1 cellular context compared by ENCODE assay signal in the genomic region with DNA sequence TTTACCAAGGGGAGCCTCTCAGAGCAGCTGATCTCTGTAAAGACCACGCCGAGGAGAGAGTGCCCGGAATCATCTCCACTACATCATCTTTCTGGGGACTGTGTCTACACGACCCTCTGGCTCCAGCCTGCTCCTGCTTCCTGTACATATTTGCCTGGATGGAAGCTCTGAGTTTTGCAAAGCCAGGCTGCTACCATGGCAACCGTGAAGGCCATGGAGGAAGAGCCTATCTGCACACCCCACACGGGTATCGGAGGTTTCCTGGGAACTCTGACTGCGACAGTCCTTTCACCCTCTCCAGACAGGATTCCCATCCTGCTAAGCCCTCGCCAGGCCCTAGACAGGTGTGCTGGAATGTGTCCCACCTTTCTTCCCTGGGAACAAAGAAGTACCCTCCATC.
TF ChIP-seq lines count a peak whose summit lies in the region.

No MANE protein-coding gene starts in this region.

TF ChIP-seq in K562, 482 proteins besides CTCF, POLR2A, EP300 and RAD21:
- peak; percentile 68; the same call in 1 of the 2 replicates for TF ChIP-seq RFX1 (IDR thresholded peaks at IDR 0.05)
- TF ChIP-seq, protein P1, sequence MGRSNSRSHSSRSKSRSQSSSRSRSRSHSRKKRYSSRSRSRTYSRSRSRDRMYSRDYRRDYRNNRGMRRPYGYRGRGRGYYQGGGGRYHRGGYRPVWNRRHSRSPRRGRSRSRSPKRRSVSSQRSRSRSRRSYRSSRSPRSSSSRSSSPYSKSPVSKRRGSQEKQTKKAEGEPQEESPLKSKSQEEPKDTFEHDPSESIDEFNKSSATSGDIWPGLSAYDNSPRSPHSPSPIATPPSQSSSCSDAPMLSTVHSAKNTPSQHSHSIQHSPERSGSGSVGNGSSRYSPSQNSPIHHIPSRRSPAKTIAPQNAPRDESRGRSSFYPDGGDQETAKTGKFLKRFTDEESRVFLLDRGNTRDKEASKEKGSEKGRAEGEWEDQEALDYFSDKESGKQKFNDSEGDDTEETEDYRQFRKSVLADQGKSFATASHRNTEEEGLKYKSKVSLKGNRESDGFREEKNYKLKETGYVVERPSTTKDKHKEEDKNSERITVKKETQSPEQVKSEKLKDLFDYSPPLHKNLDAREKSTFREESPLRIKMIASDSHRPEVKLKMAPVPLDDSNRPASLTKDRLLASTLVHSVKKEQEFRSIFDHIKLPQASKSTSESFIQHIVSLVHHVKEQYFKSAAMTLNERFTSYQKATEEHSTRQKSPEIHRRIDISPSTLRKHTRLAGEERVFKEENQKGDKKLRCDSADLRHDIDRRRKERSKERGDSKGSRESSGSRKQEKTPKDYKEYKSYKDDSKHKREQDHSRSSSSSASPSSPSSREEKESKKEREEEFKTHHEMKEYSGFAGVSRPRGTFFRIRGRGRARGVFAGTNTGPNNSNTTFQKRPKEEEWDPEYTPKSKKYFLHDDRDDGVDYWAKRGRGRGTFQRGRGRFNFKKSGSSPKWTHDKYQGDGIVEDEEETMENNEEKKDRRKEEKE (IDR thresholded peaks at IDR 0.05; ENCODE audit: borderline replicate concordance in 1 of 2, control insufficient read depth in 1 of 2, low read depth in 2 of 2, low read length in 1 of 2), result no peak
